In genomic region chr3:156776046-156776445, GRCh38 we compare ENCODE assay signal across 14 cellular contexts.
"Had no signal": no experiment of that assay in that cellular context is flagged by ENCODE, and none has a peak within 500 bp of the region (broad histone marks: within the 10 kb centered on the region; RNA-seq: fewer than 3 reads in every experiment).

No MANE protein-coding gene starts in this region.

- H3K27ac ChIP-seq: cardiac muscle cell, stomach, thoracic aorta, WERI-Rb-1 had no signal

- H3K36me3 ChIP-seq: cardiac muscle cell, stomach, thoracic aorta, WERI-Rb-1 had no signal

- H3K9me3 Mint-ChIP-seq: activated CD4-positive, alpha-beta memory T cell treated with anti-CD3 and anti-CD28 coated beads, Interleukin-2, amount 10 ng/mL, durations not matched to agents 7 days and 5 days; activated T-cell treated with anti-CD3 and anti-CD28 coated beads, Interleukin-2, amount 50 U/mL, for 4 hours; nephron had no signal

- FAIRE-seq: astrocyte had no signal

- H3K4me3 Mint-ChIP-seq: activated CD4-positive, alpha-beta memory T cell treated with anti-CD3 and anti-CD28 coated beads, Interleukin-2, amount 10 ng/mL, durations not matched to agents 7 days and 5 days; activated T-cell treated with anti-CD3 and anti-CD28 coated beads, Interleukin-2, amount 50 U/mL, for 4 hours; nephron had no signal

- ATAC-seq: activated T-cell treated with anti-CD3 and anti-CD28 coated beads, Interleukin-2, amount 50 U/mL, for 4 hours; sciatic nerve had no signal

- DNase-seq: activated CD4-positive, alpha-beta memory T cell treated with anti-CD3 and anti-CD28 coated beads, Interleukin-2, amount 10 ng/mL, durations not matched to agents 7 days and 5 days; activated effector memory CD4-positive, alpha-beta T cell treated with Interleukin-2 at 50 U/mL for 16 hours; activated naive CD4-positive, alpha-beta T cell treated with anti-CD3 and anti-CD28 coated beads, Interleukin-2, amount 50 U/mL, for 16 hours; activated T-cell treated with anti-CD3 and anti-CD28 coated beads, Interleukin-2, amount 50 U/mL, for 4 hours; foreskin melanocyte; occipital lobe; stomach; T-helper 9 cell; WERI-Rb-1 had no signal

- H3K9me3 ChIP-seq: stomach, thoracic aorta had no signal

- H3K4me1 ChIP-seq: stomach had no signal

- H3K27me3 ChIP-seq: cardiac muscle cell, stomach had no signal

- H3K27ac Mint-ChIP-seq: activated CD4-positive, alpha-beta memory T cell treated with anti-CD3 and anti-CD28 coated beads, Interleukin-2, amount 10 ng/mL, durations not matched to agents 7 days and 5 days had no signal

- H3K4me3 ChIP-seq: cardiac muscle cell, stomach, thoracic aorta had no signal
